3 cellular contexts compared by ENCODE assay signal in the genomic region with DNA sequence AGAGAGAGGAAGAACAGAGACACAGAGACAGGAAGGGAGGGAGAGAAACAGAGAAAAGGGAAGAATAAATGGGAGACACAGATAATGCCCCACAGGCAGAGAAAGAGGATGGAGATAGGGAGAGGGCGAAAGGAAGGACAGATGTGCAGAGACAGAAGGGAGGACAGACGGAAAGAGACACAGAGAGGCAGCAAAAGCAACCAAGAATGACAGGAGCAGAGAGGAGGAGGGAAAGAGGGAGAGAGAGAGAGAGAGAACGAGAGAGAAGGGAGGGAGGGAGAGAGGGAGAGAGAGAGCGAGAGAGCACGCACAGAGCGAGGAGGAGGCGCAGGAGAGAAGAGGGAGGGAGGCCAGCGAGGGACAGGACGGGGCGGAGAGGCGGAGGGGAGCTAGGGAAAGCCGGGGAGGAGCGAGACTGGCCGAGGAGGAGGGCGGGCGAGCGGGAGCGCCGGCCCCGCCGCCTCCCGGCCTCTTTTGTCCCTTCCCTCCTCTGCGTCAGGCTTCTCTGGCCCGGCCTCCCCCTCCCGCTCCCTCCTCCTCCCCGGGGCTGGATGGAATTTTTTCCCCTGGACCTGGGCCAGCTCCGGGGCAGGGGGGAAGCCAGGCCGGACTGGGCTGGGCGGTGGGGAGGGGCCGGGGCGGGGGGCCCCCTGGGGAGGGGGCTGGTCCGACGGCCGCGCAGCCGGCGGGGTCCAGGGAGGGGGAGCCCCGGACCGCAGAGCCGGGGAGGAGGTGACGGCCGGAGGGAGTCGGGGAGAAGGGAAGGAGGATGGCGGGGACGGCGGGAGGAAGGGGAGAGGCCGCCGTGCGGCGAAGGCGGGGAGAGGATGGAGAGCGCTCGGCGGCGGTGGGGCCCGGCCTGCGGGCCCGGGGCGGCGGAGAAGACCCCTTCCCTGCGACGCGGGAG.
TF ChIP-seq lines count a peak whose summit lies in the region.

No MANE protein-coding gene starts in this region.

TF ChIP-seq in IMR-90, 13 proteins besides CTCF, POLR2A, EP300 and RAD21:
- TF ChIP-seq RCOR1 (IDR thresholded peaks at IDR 0.05; ENCODE audit: insufficient replicate concordance, low read length) (no peak), MAZ (IDR thresholded peaks at IDR 0.05; ENCODE audit: borderline replicate concordance, low read depth, low read length) (peak; percentile 96)

TF ChIP-seq in SK-N-SH treated with all-trans-retinoic acid at 6 μM for 48 hours, 23 proteins besides CTCF, POLR2A, EP300 and RAD21:
- TF ChIP-seq ZNF70 (CRISPR knock-in tag; IDR thresholded peaks at IDR 0.05): peak; percentile 45; the same call in 1 of the 2 replicates
- TF ChIP-seq ARNTL (CRISPR knock-in tag; IDR thresholded peaks at IDR 0.05; ENCODE audit: borderline replicate concordance, low read depth): no peak

TF ChIP-seq in liver, 16 proteins besides CTCF, POLR2A, EP300 and RAD21:
- TF ChIP-seq, protein P1, sequence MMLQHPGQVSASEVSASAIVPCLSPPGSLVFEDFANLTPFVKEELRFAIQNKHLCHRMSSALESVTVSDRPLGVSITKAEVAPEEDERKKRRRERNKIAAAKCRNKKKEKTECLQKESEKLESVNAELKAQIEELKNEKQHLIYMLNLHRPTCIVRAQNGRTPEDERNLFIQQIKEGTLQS (IDR thresholded peaks at IDR 0.05): no peak
- no peak for TF ChIP-seq YY1 (IDR thresholded peaks at IDR 0.05)
- no peak for TF ChIP-seq FOXA1 (IDR thresholded peaks at IDR 0.05)
- no peak for TF ChIP-seq JUND (IDR thresholded peaks at IDR 0.05)
- TF ChIP-seq, protein P2, sequence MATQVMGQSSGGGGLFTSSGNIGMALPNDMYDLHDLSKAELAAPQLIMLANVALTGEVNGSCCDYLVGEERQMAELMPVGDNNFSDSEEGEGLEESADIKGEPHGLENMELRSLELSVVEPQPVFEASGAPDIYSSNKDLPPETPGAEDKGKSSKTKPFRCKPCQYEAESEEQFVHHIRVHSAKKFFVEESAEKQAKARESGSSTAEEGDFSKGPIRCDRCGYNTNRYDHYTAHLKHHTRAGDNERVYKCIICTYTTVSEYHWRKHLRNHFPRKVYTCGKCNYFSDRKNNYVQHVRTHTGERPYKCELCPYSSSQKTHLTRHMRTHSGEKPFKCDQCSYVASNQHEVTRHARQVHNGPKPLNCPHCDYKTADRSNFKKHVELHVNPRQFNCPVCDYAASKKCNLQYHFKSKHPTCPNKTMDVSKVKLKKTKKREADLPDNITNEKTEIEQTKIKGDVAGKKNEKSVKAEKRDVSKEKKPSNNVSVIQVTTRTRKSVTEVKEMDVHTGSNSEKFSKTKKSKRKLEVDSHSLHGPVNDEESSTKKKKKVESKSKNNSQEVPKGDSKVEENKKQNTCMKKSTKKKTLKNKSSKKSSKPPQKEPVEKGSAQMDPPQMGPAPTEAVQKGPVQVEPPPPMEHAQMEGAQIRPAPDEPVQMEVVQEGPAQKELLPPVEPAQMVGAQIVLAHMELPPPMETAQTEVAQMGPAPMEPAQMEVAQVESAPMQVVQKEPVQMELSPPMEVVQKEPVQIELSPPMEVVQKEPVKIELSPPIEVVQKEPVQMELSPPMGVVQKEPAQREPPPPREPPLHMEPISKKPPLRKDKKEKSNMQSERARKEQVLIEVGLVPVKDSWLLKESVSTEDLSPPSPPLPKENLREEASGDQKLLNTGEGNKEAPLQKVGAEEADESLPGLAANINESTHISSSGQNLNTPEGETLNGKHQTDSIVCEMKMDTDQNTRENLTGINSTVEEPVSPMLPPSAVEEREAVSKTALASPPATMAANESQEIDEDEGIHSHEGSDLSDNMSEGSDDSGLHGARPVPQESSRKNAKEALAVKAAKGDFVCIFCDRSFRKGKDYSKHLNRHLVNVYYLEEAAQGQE (IDR thresholded peaks at IDR 0.05): no peak
- TF ChIP-seq HNF4A (conservative IDR thresholded peaks at IDR 0.05): no peak
- TF ChIP-seq, protein P3, sequence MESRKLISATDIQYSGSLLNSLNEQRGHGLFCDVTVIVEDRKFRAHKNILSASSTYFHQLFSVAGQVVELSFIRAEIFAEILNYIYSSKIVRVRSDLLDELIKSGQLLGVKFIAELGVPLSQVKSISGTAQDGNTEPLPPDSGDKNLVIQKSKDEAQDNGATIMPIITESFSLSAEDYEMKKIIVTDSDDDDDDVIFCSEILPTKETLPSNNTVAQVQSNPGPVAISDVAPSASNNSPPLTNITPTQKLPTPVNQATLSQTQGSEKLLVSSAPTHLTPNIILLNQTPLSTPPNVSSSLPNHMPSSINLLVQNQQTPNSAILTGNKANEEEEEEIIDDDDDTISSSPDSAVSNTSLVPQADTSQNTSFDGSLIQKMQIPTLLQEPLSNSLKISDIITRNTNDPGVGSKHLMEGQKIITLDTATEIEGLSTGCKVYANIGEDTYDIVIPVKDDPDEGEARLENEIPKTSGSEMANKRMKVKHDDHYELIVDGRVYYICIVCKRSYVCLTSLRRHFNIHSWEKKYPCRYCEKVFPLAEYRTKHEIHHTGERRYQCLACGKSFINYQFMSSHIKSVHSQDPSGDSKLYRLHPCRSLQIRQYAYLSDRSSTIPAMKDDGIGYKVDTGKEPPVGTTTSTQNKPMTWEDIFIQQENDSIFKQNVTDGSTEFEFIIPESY (IDR thresholded peaks at IDR 0.05): no peak
- no peak for TF ChIP-seq EGR1 (IDR thresholded peaks at IDR 0.05; ENCODE audit: low read depth in 2 of 2)
- no peak for TF ChIP-seq NR2F2 (IDR thresholded peaks at IDR 0.05)
- no peak for TF ChIP-seq FOXA2 (IDR thresholded peaks at IDR 0.05)
